11 cellular contexts compared by ENCODE assay signal in genomic region chr7:77318019-77318418, GRCh38.
"Had no signal": no experiment of that assay in that cellular context is flagged by ENCODE, and none has a peak within 500 bp of the region (broad histone marks: within the 10 kb centered on the region; RNA-seq: fewer than 3 reads in every experiment).

No MANE protein-coding gene starts in this region.

- H2AFZ ChIP-seq: GM23248, GM23338 had no signal

- FAIRE-seq: H1, H54 had no signal

- H3K27ac Mint-ChIP-seq: GM23338, H9, HFFc6 had no signal

- H3K9me3 ChIP-seq: HAP-1 had no signal

- H3K4me3 Mint-ChIP-seq: GM23338, H9, HFFc6 had no signal

- H3K4me2 ChIP-seq: GM23338 had no signal

- H3K4me1 Mint-ChIP-seq: GM23338, H9 had no signal

- DNase-seq: GM23248, GOT3, H7, H9, HCEC 1CT, HFFc6 had no signal

- ATAC-seq: GM23338, HCT116 had no signal

- H3K9me3 Mint-ChIP-seq: GM23338, H9, HFFc6 had no signal

- H3K4me1 ChIP-seq: HAP-1 had no signal

- H3K4me3 ChIP-seq: GM23248, GM23338, HAP-1 had no signal

- H3K27ac ChIP-seq: GM23248 had no signal

- H3K36me3 ChIP-seq: HAP-1 had no signal

- H3K9ac ChIP-seq: GM23248 had no signal
